8 cellular contexts compared by ENCODE assay signal in the genomic region with DNA sequence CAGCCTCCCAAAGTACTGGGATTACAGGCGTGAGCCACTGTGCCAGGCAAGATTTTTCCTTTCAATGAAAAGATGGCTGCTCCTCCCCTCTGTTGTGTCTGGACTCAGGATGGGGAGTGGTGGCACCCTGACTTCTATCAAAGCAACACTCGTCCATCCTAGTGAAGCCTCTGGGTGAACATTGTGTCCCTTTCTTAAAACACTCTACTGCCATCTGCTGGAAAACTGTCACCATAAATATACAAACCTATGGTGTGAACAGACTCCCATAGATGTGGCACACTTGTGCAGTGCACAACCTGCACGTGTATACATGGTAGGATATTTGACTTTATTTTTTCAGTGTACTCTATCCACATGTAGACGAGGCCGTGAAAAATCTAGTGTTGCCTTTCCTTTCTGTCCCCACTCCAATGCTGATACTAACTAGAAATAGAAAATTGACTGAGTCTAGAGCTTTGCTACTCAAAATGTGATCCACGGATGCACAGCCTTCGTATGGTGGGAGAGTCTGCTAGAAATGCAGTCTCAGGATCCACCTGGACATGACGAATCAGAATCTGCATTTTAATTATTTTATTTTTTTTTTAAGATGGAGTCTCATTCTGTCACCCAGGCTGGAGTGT. TPM values are rescaled to one million over a fixed set of nuclear protein-coding genes. Genes with fewer than 3 reads are reported as not detected.
DNase-seq lines count a peak whose midpoint lies in the region; ATAC-seq and TF ChIP-seq lines count a peak whose summit lies in the region.

No MANE protein-coding gene starts in this region.

- H3K36me3 ChIP-seq in SK-N-MC (ENCODE audit: insufficient read depth, low read length) (no peaks in the 10 kb centered on the region), thoracic aorta (no peaks in the 10 kb centered on the region)

- H3K27me3 ChIP-seq in thoracic aorta (replicated peaks; ENCODE audit: insufficient read depth), result no peaks in the 10 kb centered on the region

- no peaks in the 10 kb centered on the region for H3K9me3 ChIP-seq in SK-N-MC (ENCODE audit: low read depth, low read length)
- no peaks in the 10 kb centered on the region for H3K9me3 ChIP-seq in thoracic aorta

- ATAC-seq in HG02870 (IDR thresholded peaks at IDR 0.05; ENCODE audit: unreplicated experiment), result peak; percentile 51
- ATAC-seq in thoracic aorta (ENCODE audit: insufficient number of reproducible peaks, low FRiP score, low read depth), result peak; percentile 83

- DNase-seq in AG08395 (ENCODE audit: low spot score) (peak; percentile 82), NCI-H146 (lab: John Stamatoyannopoulos, UW) (peak; percentile 80), SK-N-MC (ENCODE audit: low read depth, low spot score) (peak; percentile 50), cardiac fibroblast (ENCODE audit: low read depth in 2 of 2) (peak; percentile 88 to 89), left kidney (ENCODE audit: low read depth, low spot score) (peak; percentile 93), thoracic aorta (ENCODE audit: low spot score) (no peak)

- H3K27ac ChIP-seq in SK-N-MC, result no peak overlapping the region
- no peak overlapping the region for H3K27ac ChIP-seq in thoracic aorta

- no peaks in the 10 kb centered on the region for H3K4me1 ChIP-seq in thoracic aorta (ENCODE audit: control insufficient read depth in 1 of 2, low read depth in 2 of 2)

- H3K9ac ChIP-seq in SK-N-MC (ENCODE audit: insufficient read length), result no peak overlapping the region

- peak; percentile 41; the same call in 1 of the 2 replicates for TF ChIP-seq CTCF in GM12874 (IDR thresholded peaks at IDR 0.05; ENCODE audit: insufficient read depth, low read depth, low read length)
- peak; percentile 67 for TF ChIP-seq CTCF in cardiac fibroblast (IDR thresholded peaks at IDR 0.05; ENCODE audit: low read depth, low read length)
- TF ChIP-seq CTCF in thoracic aorta (IDR thresholded peaks at IDR 0.05), result peak; percentile 71

- no peak overlapping the region for H3K4me3 ChIP-seq in SK-N-MC
- no peak overlapping the region for H3K4me3 ChIP-seq in cardiac fibroblast (replicated peaks in 1 of 2; ENCODE audit: low read depth in 2 of 2, low read length in 2 of 2)
- no peak overlapping the region for H3K4me3 ChIP-seq in thoracic aorta

RNA-seq across cellular contexts. Expression of a gene that starts 55.9 kb away (rescaled TPM):
- 10 to 100 TPM; 11.6 to 30.9 TPM for total RNA-seq in thoracic aorta
